ENCODE assay signal across 9 cellular contexts in genomic region chr7:151782598-151783448, GRCh38.
DNase-seq lines count a peak whose midpoint lies in the region; ATAC-seq, FAIRE-seq and TF ChIP-seq lines count a peak whose summit lies in the region.
"Had no signal": no experiment of that assay in that cellular context is flagged by ENCODE, and none has a peak within 500 bp of the region (broad histone marks: within the 10 kb centered on the region; RNA-seq: fewer than 3 reads in every experiment).

No MANE protein-coding gene starts in this region.

- intact Hi-C loops in pancreas (cut with DNase I) = loop anchor here in 2 of 3 donors (10.0 kb wide), 2 partner anchors 142 to 152 kb away; no protein-coding TSS in a partner anchor
- intact Hi-C loops in transverse colon (cut with DNase I; ENCODE audit: low total_unique reads) = loop anchor here (10.0 kb wide), 1 partner anchor 152 kb away; no protein-coding TSS in a partner anchor

- WGBS in pancreas, 2 donors = 14 to 17% methylated on average over 55 of the region's 55 CpGs
- 40 to 46% methylated on average over 1 to 55 of the region's 55 CpGs for WGBS in transverse colon (ENCODE audit: low coverage in 1 of 2), 2 donors

- H3K27me3 ChIP-seq in BE2C = no peaks in the 10 kb centered on the region
- no peaks in the 10 kb centered on the region for H3K27me3 ChIP-seq in pancreas
- H3K27me3 ChIP-seq in transverse colon = no peaks in the 10 kb centered on the region
- H3K27me3 ChIP-seq: SJCRH30 had no signal

- no peaks in the 10 kb centered on the region for H3K4me1 ChIP-seq in BE2C
- H3K4me1 ChIP-seq in pancreas = no peaks in the 10 kb centered on the region
- H3K4me1 ChIP-seq in transverse colon = peaks cover 0 to 9% (median 8%) of the 10 kb centered on the region in 4 donors

- ATAC-seq in GM19328 (IDR thresholded peaks at IDR 0.05; ENCODE audit: unreplicated experiment) (peak; percentile 80), HG03432 (IDR thresholded peaks at IDR 0.05; ENCODE audit: unreplicated experiment) (peak; percentile 84), pancreas (peak; percentile 86 to 94 (median 89))

- no peak for TF ChIP-seq POLR2A in transverse colon (IDR thresholded peaks at IDR 0.05)

- H3K9me3 ChIP-seq in BE2C (no peaks in the 10 kb centered on the region), pancreas (no peaks in the 10 kb centered on the region), transverse colon (no peaks in the 10 kb centered on the region)

- peak; percentile 87 for TF ChIP-seq CTCF in BE2C (IDR thresholded peaks at IDR 0.05; ENCODE audit: low read depth, low read length)
- TF ChIP-seq CTCF in pancreas (IDR thresholded peaks at IDR 0.05) = peak; percentile 80 to 90 (median 89)
- TF ChIP-seq CTCF in transverse colon (IDR thresholded peaks at IDR 0.05) = peak; percentile 67 to 89 (median 80)

- no peak for TF ChIP-seq EP300 in transverse colon (IDR thresholded peaks at IDR 0.05; ENCODE audit: low read depth)

- peak; percentile 84 for DNase-seq in BE2C
- peak; percentile 15 to 29 for DNase-seq in SHP77 (lab: John Stamatoyannopoulos, UW)
- peak; percentile 64 for DNase-seq in activated gamma-delta T cell treated with anti-CD3 and anti-CD28 coated beads, Interleukin-2, amount 50 U/mL, for 16 hours (ENCODE audit: low read depth)
- peak; percentile 54 for DNase-seq in glomerular visceral epithelial cell (ENCODE audit: extremely low spot score)
- DNase-seq in pancreas = peak; percentile 50 to 89 (median 67)
- peak; percentile 69 for DNase-seq in transverse colon

- peak overlapping the region; percentile 36 for H3K4me3 ChIP-seq in BE2C (ENCODE audit: low read depth, low read length)
- peak overlapping the region in 2 of 4 donors; percentile 14 to 33 for H3K4me3 ChIP-seq in pancreas
- peak overlapping the region in 1 of 4 donors; percentile 22 for H3K4me3 ChIP-seq in transverse colon
- H3K4me3 ChIP-seq: SJCRH30 had no signal

- in situ Hi-C loops in transverse colon (cut with MboI; ENCODE audit: low pct_ligation_motif_present in 1 of 4, low pct_unique_long_range_greater_than_20kb in 1 of 4, low sequenced_read_pairs in 3 of 4) = loop anchor here in 3 of 4 donors (10.0 to 25.0 kb wide), 2 partner anchors 152 to 154 kb away; no protein-coding TSS in a partner anchor

- no peak for FAIRE-seq in pancreas (lab: Jason Lieb, UNC)

- H3K27ac ChIP-seq in pancreas (no peak overlapping the region), transverse colon (no peak overlapping the region)
- H3K27ac ChIP-seq: SJCRH30 had no signal

- no peaks in the 10 kb centered on the region for H3K36me3 ChIP-seq in BE2C
- no peaks in the 10 kb centered on the region for H3K36me3 ChIP-seq in pancreas
- peaks cover 0 to 3% (median 0%) of the 10 kb centered on the region in 4 donors for H3K36me3 ChIP-seq in transverse colon
- H3K36me3 ChIP-seq: SJCRH30 had no signal

Comparison
In these comparisons a context has a peak if more than half of its experiments do, and no peak if none do; other contexts are left out.
1. DNase-seq: peak in every context shown above with its lines; median percentile 84 in BE2C; 69 in transverse colon; 67 in pancreas; 64 in activated gamma-delta T cell treated with anti-CD3 and anti-CD28 coated beads, Interleukin-2, amount 50 U/mL, for 16 hours; 54 in glomerular visceral epithelial cell; 22 in SHP77.